Comparison of ENCODE assay signal across 8 cellular contexts in genomic region chr1:37930246-37931142, GRCh38. TPM values are rescaled to one million over a fixed set of nuclear protein-coding genes. Genes with fewer than 3 reads are reported as not detected.
A peak's percentile ranks its signal among the peaks of the same experiment; 100 is the strongest.
DNase-seq lines count a peak whose midpoint lies in the region; ATAC-seq and TF ChIP-seq lines count a peak whose summit lies in the region.

No MANE protein-coding gene starts in this region.

- H3K27ac ChIP-seq in A673 (ENCODE audit: low read depth, low read length, poor library complexity, severe bottlenecking) (peak overlapping the region; percentile 71), Karpas-422 (ENCODE audit: low read length) (peak overlapping the region; percentile 62), right cardiac atrium (ENCODE audit: low read length) (peak overlapping the region; percentile 89)

- H3K9me2 ChIP-seq in Karpas-422 (replicated peaks; ENCODE audit: insufficient read depth, low read length), result no peaks in the 10 kb centered on the region

- H3K27me3 ChIP-seq in A673 (replicated peaks; ENCODE audit: insufficient read depth, low read depth, low read length, poor library complexity) (no peaks in the 10 kb centered on the region), Karpas-422 (ENCODE audit: low read length) (no peaks in the 10 kb centered on the region), right cardiac atrium (ENCODE audit: control insufficient read depth, insufficient read depth) (no peaks in the 10 kb centered on the region)

- no peak for TF ChIP-seq CTCF in A673 (conservative IDR thresholded peaks at IDR 0.05; ENCODE audit: low read depth, low read length)

- DNase-seq in A673 (ENCODE audit: low spot score) (no peak), Karpas-422 (peak; percentile 76), right cardiac atrium (peak in 1 of 3 donors; percentile 32), NCI-H69 (lab: John Stamatoyannopoulos, UW) (no peak)
- DNase-seq in activated T-cell treated with anti-CD3 and anti-CD28 coated beads, Interleukin-2, amount 50 U/mL, for 1 hour, result peak; percentile 35
- peak; percentile 22 for DNase-seq in stimulated activated CD4-positive, alpha-beta T cell treated with anti-CD3 and anti-CD28 coated beads, Interleukin-4, amount 100 ng/mL, for 1 hour

- peaks cover 5% of the 10 kb centered on the region; the same call in 1 of the 2 replicates for H4K20me1 ChIP-seq in Karpas-422 (ENCODE audit: insufficient read depth, low read depth, low read length)

- WGBS in right cardiac atrium, result 63% methylated on average over 13 of the region's 13 CpGs

- peak overlapping the region; percentile 100 for H3K4me2 ChIP-seq in Karpas-422 (ENCODE audit: low read depth, low read length, poor library complexity, severe bottlenecking)

- no peak overlapping the region for H2AFZ ChIP-seq in Karpas-422 (ENCODE audit: low read length)

- peak overlapping the region; percentile 92 for H3K9ac ChIP-seq in Karpas-422 (ENCODE audit: low read length)

- H3K4me1 ChIP-seq in A673 (ENCODE audit: insufficient read depth, low read length, poor library complexity, severe bottlenecking), result peaks cover 7% of the 10 kb centered on the region
- H3K4me1 ChIP-seq in Karpas-422 (ENCODE audit: low read length), result peaks cover 55% of the 10 kb centered on the region
- peaks cover 3% of the 10 kb centered on the region for H3K4me1 ChIP-seq in right cardiac atrium (ENCODE audit: control insufficient read depth, insufficient read depth, low read length)

- POLR2A ChIA-PET in A673 (lab: Charles Lee; ENCODE audit: low non-redundant PET), result no interaction called here

- no TSS peak for BruUV-seq in A673 (replicated peaks; lab: Mats Ljungman, UMichigan)

- ATAC-seq in right cardiac atrium (peak; percentile 68 to 76), GM21528 (IDR thresholded peaks at IDR 0.05; ENCODE audit: low FRiP score, unreplicated experiment) (no peak), HG03280 (IDR thresholded peaks at IDR 0.05; ENCODE audit: unreplicated experiment) (no peak)

- H3K36me3 ChIP-seq in A673 (ENCODE audit: insufficient read depth, low read length, poor library complexity, severe bottlenecking) (no peaks in the 10 kb centered on the region), Karpas-422 (ENCODE audit: insufficient read depth, low read length) (no peaks in the 10 kb centered on the region)

- CTCF ChIA-PET in A673 (lab: Charles Lee), result no interaction called here

- peaks cover 59% of the 10 kb centered on the region for H3K79me2 ChIP-seq in Karpas-422 (ENCODE audit: low read length)

- no peaks in the 10 kb centered on the region for H3K9me3 ChIP-seq in A673 (ENCODE audit: low read depth, low read length, poor library complexity, severe bottlenecking)
- H3K9me3 ChIP-seq in Karpas-422 (ENCODE audit: low read length), result no peaks in the 10 kb centered on the region
- H3K9me3 ChIP-seq in right cardiac atrium (ENCODE audit: control insufficient read depth, low read length), result no peaks in the 10 kb centered on the region

- H3K4me3 ChIP-seq in A673 (ENCODE audit: low read depth, low read length, poor library complexity, severe bottlenecking) (peak overlapping the region; percentile 88), Karpas-422 (ENCODE audit: low read length) (peak overlapping the region; percentile 100), right cardiac atrium (ENCODE audit: low read length) (peak overlapping the region; percentile 91)

- intact Hi-C loops in A673 (cut with micrococcal nuclease; ENCODE audit: unreplicated experiment) (no loop called here), right cardiac atrium (cut with DNase I) (no loop called here)

RNA-seq across cellular contexts. Expression of gene INPP5B, which starts 16.4 kb away (rescaled TPM):
- total RNA-seq in A673 (2021) (15.6 and 23.9 TPM in 2 replicates), right cardiac atrium (10 to 100 TPM; 16.4 to 22.4 (median 17.6) TPM)
- 45.7 and 47.0 TPM in 2 replicates for total RNA-seq in Karpas-422 (2014; rRNA removed; shearing (Covaris generic); ENCODE audit: low replicate concordance)
- 11.7 TPM for polyA plus RNA-seq in right cardiac atrium

RNA-seq across cellular contexts. Expression of gene SF3A3, which starts 59.3 kb away (rescaled TPM):
- total RNA-seq in A673 (2021) (184 and 194 TPM in 2 replicates), right cardiac atrium (10 to 100 TPM; 25.2 to 34.1 (median 31.0) TPM)
- 56.8 and 124 TPM in 2 replicates for total RNA-seq in Karpas-422 (2014; rRNA removed; shearing (Covaris generic); ENCODE audit: low replicate concordance)
- polyA plus RNA-seq in right cardiac atrium, result 14.4 TPM

Comparison
In these comparisons a context has a peak if more than half of its experiments do, and no peak if none do; other contexts are left out.
1. DNase-seq: peak in Karpas-422 (single experiment), activated T-cell treated with anti-CD3 and anti-CD28 coated beads, Interleukin-2, amount 50 U/mL, for 1 hour (single experiment) and stimulated activated CD4-positive, alpha-beta T cell treated with anti-CD3 and anti-CD28 coated beads, Interleukin-4, amount 100 ng/mL, for 1 hour (single experiment); none in A673 (single experiment) and NCI-H69 (single experiment).
2. ATAC-seq: peak in right cardiac atrium (2 of 2); none in GM21528 (single experiment) and HG03280 (single experiment).
3. Peak in every context shown above with its lines, with median percentiles within 50 percentile points of each other: H3K27ac ChIP-seq and H3K4me3 ChIP-seq.